Comparison of ENCODE assay signal across 28 cellular contexts in the genomic region with DNA sequence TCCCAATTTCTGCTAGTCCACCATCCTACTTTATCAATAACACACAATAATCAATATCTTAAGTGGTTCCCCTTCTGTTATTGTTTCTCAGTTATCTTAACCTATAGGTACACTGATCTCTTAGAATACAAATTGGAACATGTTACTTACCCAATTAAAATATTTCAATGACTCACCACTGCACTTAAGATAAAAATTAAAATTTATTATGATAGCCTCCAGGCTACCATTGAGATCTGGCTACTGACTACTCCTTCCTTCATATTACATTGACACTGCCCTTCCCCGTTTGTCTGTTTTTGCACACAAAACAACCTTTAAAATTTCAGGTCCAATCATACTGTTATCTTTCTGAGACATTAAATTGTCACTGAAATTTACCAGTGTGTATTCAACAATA.
DNase-seq lines count a peak whose midpoint lies in the region; ATAC-seq and TF ChIP-seq lines count a peak whose summit lies in the region.
"Had no signal": no experiment of that assay in that cellular context is flagged by ENCODE, and none has a peak within 500 bp of the region (broad histone marks: within the 10 kb centered on the region; RNA-seq: fewer than 3 reads in every experiment).

No MANE protein-coding gene starts in this region.

- no peak overlapping the region; a peak in 1 of 4 replicates for H3K27ac ChIP-seq in SK-N-SH (ENCODE audit: low read depth in 2 of 2, low read length in 1 of 2)
- H3K27ac ChIP-seq: 22Rv1; A549; BLaER1; BLaER1 treated with 17β-estradiol and CSF1 and Interleukin-3, amounts not matched to agents 10 nM and 100 nM; C4-2B had no signal

- POLR2A ChIA-PET in SK-N-SH (lab: Yijun Ruan, JAX), result no interaction called here

- no peaks in the 10 kb centered on the region for H3K79me2 ChIP-seq in SK-N-SH (ENCODE audit: insufficient read depth)

- H3K9ac ChIP-seq in SK-N-SH, result no peak overlapping the region
- H3K9ac ChIP-seq: BLaER1; BLaER1 treated with 17β-estradiol and CSF1 and Interleukin-3, amounts not matched to agents 10 nM and 100 nM had no signal

- TF ChIP-seq CTCF in SK-N-SH (IDR thresholded peaks at IDR 0.05) (no peak), BE2C (IDR thresholded peaks at IDR 0.05; ENCODE audit: low read depth, low read length) (no peak)

- no peak overlapping the region for H3K4me2 ChIP-seq in SK-N-SH
- H3K4me2 ChIP-seq: A549; BLaER1; BLaER1 treated with 17β-estradiol and CSF1 and Interleukin-3, amounts not matched to agents 10 nM and 100 nM had no signal

- CTCF ChIA-PET in SK-N-SH (lab: Yijun Ruan, JAX), result no interaction called here

- no peaks in the 10 kb centered on the region for H4K20me1 ChIP-seq in SK-N-SH (ENCODE audit: insufficient read depth)
- H4K20me1 ChIP-seq: BLaER1; BLaER1 treated with 17β-estradiol and CSF1 and Interleukin-3, amounts not matched to agents 10 nM and 100 nM had no signal

- no peak overlapping the region for H3K4me3 ChIP-seq in SK-N-SH (ENCODE audit: low read depth in 2 of 2, low read length in 1 of 2)
- H3K4me3 ChIP-seq in BE2C (ENCODE audit: low read depth, low read length), result no peak overlapping the region
- H3K4me3 ChIP-seq: A549; BLaER1; BLaER1 treated with 17β-estradiol and CSF1 and Interleukin-3, amounts not matched to agents 10 nM and 100 nM had no signal

- H3K27me3 ChIP-seq in SK-N-SH (ENCODE audit: insufficient read depth) (no peaks in the 10 kb centered on the region), BE2C (no peaks in the 10 kb centered on the region)
- H3K27me3 ChIP-seq: BLaER1; BLaER1 treated with 17β-estradiol and CSF1 and Interleukin-3, amounts not matched to agents 10 nM and 100 nM had no signal

- DNase-seq in SK-N-SH (no peak), BE2C (peak; percentile 18), NOMO-1 treated with dmso at 0.1 percent for 144 hours (lab: John Stamatoyannopoulos, UW; ENCODE audit: unreplicated experiment) (no peak)
- DNase-seq: 8988T; ACHN; AML-193; C1 segment of cervical spinal cord; Caco-2; Calu3; CD4-positive, alpha-beta memory T cell; CD4-positive, alpha-beta T cell; CD4-positive, CD25-positive, alpha-beta regulatory T cell; CD8-positive, alpha-beta memory T cell; CD8-positive, alpha-beta T cell; COR-L47; DMS 273 treated with DMSO at 0.1 percent for 48 hours; DMS153; DMS53; DMS79; DMS79 treated with DMSO at 0.1 percent for 48 hours; DND-41; EL had no signal

- H3K9me3 ChIP-seq in SK-N-SH (no peaks in the 10 kb centered on the region), BE2C (no peaks in the 10 kb centered on the region)
- H3K9me3 ChIP-seq: A549; BLaER1; BLaER1 treated with 17β-estradiol and CSF1 and Interleukin-3, amounts not matched to agents 10 nM and 100 nM; Caco-2 had no signal

- H2AFZ ChIP-seq in SK-N-SH (ENCODE audit: low read depth), result no peak overlapping the region

- H3K36me3 ChIP-seq in SK-N-SH (replicated peaks in 1 of 2; ENCODE audit: control insufficient read depth in 1 of 2, insufficient read depth in 2 of 2, low read length in 1 of 2) (no peaks in the 10 kb centered on the region), BE2C (no peaks in the 10 kb centered on the region)
- H3K36me3 ChIP-seq: BLaER1; BLaER1 treated with 17β-estradiol and CSF1 and Interleukin-3, amounts not matched to agents 10 nM and 100 nM had no signal

- no peak for TF ChIP-seq EP300 in SK-N-SH (IDR thresholded peaks at IDR 0.05; ENCODE audit: borderline replicate concordance in 1 of 2, low read depth in 1 of 2, low read length in 1 of 2)

- H3F3A ChIP-seq in SK-N-SH (replicated peaks; ENCODE audit: insufficient read depth), result no peaks in the 10 kb centered on the region

- 26% methylated on average over 1 of the region's 1 CpG for WGBS in SK-N-SH (ENCODE audit: low lambda C conversion rate)

- no peak for ATAC-seq in SK-N-SH treated with all-trans-retinoic acid at 6 μM for 48 hours
- ATAC-seq: A549; CD8-positive, alpha-beta T cell had no signal

- TF ChIP-seq RAD21 in SK-N-SH (IDR thresholded peaks at IDR 0.05; ENCODE audit: low read length), result no peak

- H3K4me1 ChIP-seq in SK-N-SH (ENCODE audit: control insufficient read depth in 1 of 2, insufficient read depth in 2 of 2, low read depth in 1 of 2, low read length in 1 of 2) (no peaks in the 10 kb centered on the region), BE2C (peaks cover 10% of the 10 kb centered on the region)
- H3K4me1 ChIP-seq: A549; BLaER1; BLaER1 treated with 17β-estradiol and CSF1 and Interleukin-3, amounts not matched to agents 10 nM and 100 nM; Caco-2 had no signal

- no peaks in the 10 kb centered on the region for H3K9me2 ChIP-seq in SK-N-SH

TF ChIP-seq in SK-N-SH treated with all-trans-retinoic acid at 6 μM for 48 hours, 23 proteins besides CTCF, POLR2A, EP300 and RAD21 (continues in another document):
- TF ChIP-seq SNAI2 (CRISPR knock-in tag; IDR thresholded peaks at IDR 0.05), result no peak
- peak; percentile 92 for TF ChIP-seq ISL1 (CRISPR knock-in tag; IDR thresholded peaks at IDR 0.05)
- no peak for TF ChIP-seq CSRNP3 (CRISPR knock-in tag; IDR thresholded peaks at IDR 0.05)
- no peak for TF ChIP-seq POU6F1 (CRISPR knock-in tag; IDR thresholded peaks at IDR 0.05; ENCODE audit: borderline replicate concordance, low read depth)

TF ChIP-seq in SK-N-SH, 30 proteins besides CTCF, POLR2A, EP300 and RAD21 (continues in another document):
- no peak for TF ChIP-seq POLR2AphosphoS5 (IDR thresholded peaks at IDR 0.05; ENCODE audit: low read depth, low read length)
- no peak for TF ChIP-seq USF1 (IDR thresholded peaks at IDR 0.05; ENCODE audit: borderline replicate concordance, low read depth)
- no peak for TF ChIP-seq GATA2 (CRISPR knock-in tag; IDR thresholded peaks at IDR 0.05)
- no peak for TF ChIP-seq NFIC (IDR thresholded peaks at IDR 0.05; ENCODE audit: borderline replicate concordance)
- TF ChIP-seq TAF1 (IDR thresholded peaks at IDR 0.05; ENCODE audit: borderline replicate concordance, low read depth, low read length), result no peak
- TF ChIP-seq TEAD4 (IDR thresholded peaks at IDR 0.05; ENCODE audit: borderline replicate concordance, insufficient read depth), result no peak
- TF ChIP-seq SIN3A (IDR thresholded peaks at IDR 0.05; ENCODE audit: borderline replicate concordance, low read depth, low read length), result no peak
- no peak for TF ChIP-seq USF2 (IDR thresholded peaks at IDR 0.05; ENCODE audit: borderline replicate concordance, low read depth, low read length)
- TF ChIP-seq RXRA (IDR thresholded peaks at IDR 0.05; ENCODE audit: borderline replicate concordance, low read depth), result no peak
- TF ChIP-seq SMC3 (IDR thresholded peaks at IDR 0.05; ENCODE audit: low read depth, low read length), result no peak
- TF ChIP-seq, protein P1, sequence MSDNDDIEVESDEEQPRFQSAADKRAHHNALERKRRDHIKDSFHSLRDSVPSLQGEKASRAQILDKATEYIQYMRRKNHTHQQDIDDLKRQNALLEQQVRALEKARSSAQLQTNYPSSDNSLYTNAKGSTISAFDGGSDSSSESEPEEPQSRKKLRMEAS (IDR thresholded peaks at IDR 0.05; ENCODE audit: low read depth), result no peak
- TF ChIP-seq, protein P2, sequence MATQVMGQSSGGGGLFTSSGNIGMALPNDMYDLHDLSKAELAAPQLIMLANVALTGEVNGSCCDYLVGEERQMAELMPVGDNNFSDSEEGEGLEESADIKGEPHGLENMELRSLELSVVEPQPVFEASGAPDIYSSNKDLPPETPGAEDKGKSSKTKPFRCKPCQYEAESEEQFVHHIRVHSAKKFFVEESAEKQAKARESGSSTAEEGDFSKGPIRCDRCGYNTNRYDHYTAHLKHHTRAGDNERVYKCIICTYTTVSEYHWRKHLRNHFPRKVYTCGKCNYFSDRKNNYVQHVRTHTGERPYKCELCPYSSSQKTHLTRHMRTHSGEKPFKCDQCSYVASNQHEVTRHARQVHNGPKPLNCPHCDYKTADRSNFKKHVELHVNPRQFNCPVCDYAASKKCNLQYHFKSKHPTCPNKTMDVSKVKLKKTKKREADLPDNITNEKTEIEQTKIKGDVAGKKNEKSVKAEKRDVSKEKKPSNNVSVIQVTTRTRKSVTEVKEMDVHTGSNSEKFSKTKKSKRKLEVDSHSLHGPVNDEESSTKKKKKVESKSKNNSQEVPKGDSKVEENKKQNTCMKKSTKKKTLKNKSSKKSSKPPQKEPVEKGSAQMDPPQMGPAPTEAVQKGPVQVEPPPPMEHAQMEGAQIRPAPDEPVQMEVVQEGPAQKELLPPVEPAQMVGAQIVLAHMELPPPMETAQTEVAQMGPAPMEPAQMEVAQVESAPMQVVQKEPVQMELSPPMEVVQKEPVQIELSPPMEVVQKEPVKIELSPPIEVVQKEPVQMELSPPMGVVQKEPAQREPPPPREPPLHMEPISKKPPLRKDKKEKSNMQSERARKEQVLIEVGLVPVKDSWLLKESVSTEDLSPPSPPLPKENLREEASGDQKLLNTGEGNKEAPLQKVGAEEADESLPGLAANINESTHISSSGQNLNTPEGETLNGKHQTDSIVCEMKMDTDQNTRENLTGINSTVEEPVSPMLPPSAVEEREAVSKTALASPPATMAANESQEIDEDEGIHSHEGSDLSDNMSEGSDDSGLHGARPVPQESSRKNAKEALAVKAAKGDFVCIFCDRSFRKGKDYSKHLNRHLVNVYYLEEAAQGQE (IDR thresholded peaks at IDR 0.05; ENCODE audit: low read depth, low read length), result no peak
- TF ChIP-seq EZH2phosphoT487 (IDR thresholded peaks at IDR 0.05; ENCODE audit: borderline replicate concordance, low read depth), result no peak
- no peak for TF ChIP-seq TCF12 (IDR thresholded peaks at IDR 0.05)
- no peak for TF ChIP-seq YY1 (IDR thresholded peaks at IDR 0.05; ENCODE audit: low read depth)
